Comparison of ENCODE assay signal across 9 cellular contexts in the genomic region with DNA sequence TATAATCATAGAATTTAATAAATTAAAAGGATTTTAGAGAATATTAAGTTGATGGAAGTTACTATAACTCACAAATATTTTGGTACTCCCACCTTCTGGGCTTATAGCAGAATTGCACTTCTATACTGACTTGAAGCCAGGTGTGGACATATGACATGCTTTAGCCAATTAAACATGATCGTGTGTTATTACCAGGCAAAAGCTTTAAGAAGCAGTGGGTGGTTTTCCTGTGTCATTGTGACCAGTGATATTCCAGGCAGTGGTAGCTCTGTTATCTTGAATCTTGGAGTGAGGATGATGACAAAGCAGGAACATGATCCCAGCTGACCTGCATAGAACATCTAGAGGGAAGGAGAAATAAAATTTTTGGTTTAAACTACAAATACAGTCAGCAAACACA.
DNase-seq lines count a peak whose midpoint lies in the region; ATAC-seq, FAIRE-seq and TF ChIP-seq lines count a peak whose summit lies in the region.
"Had no signal": no experiment of that assay in that cellular context is flagged by ENCODE, and none has a peak within 500 bp of the region (broad histone marks: within the 10 kb centered on the region; RNA-seq: fewer than 3 reads in every experiment).

No MANE protein-coding gene starts in this region.

- H3K9me1 ChIP-seq in IMR-90 (ENCODE audit: insufficient read depth, low read length) (no peaks in the 10 kb centered on the region), K562 (ENCODE audit: control insufficient read depth, insufficient read depth, low read length) (no peaks in the 10 kb centered on the region)

- TF ChIP-seq POLR2A in IMR-90 (IDR thresholded peaks at IDR 0.05; ENCODE audit: low read depth, low read length): no peak
- no peak for TF ChIP-seq POLR2A in K562 (conservative IDR thresholded peaks at IDR 0.05)

- H3K9me3 Mint-ChIP-seq in nephron progenitor cell (no peaks in the 10 kb centered on the region), T-cell (no peaks in the 10 kb centered on the region)

- peak; percentile 89 for FAIRE-seq in K562 (lab: Jason Lieb, UNC)

- H3K27ac Mint-ChIP-seq in nephron progenitor cell (no peak overlapping the region), T-cell (no peak overlapping the region)

- H3K79me1 ChIP-seq in IMR-90 (ENCODE audit: low read depth in 1 of 2, low read length in 2 of 2): no peaks in the 10 kb centered on the region

- H3K27ac ChIP-seq in IMR-90 (ENCODE audit: insufficient read depth, low read length) (no peak overlapping the region), K562 (ENCODE audit: extremely low read depth, low read depth, low read length) (peak overlapping the region; percentile 58; the same call in 2 of the 3 replicates)
- H3K27ac ChIP-seq: BLaER1 treated with 17β-estradiol and CSF1 and Interleukin-3, amounts not matched to agents 10 nM and 100 nM had no signal

- H2AK5ac ChIP-seq in IMR-90 (ENCODE audit: low read depth, low read length): no peak overlapping the region

- 0 out of 2 replicates have a peak overlapping the region, but pooled peaks have one; percentile 11 for H3K23ac ChIP-seq in IMR-90 (ENCODE audit: low read depth, low read length)

- no peaks in the 10 kb centered on the region for H3K36me3 ChIP-seq in IMR-90 (ENCODE audit: control insufficient read depth, insufficient read depth, low read length)
- H3K36me3 ChIP-seq in K562 (ENCODE audit: control insufficient read depth, insufficient read depth, low read length): no peaks in the 10 kb centered on the region
- H3K36me3 ChIP-seq: BLaER1 treated with 17β-estradiol and CSF1 and Interleukin-3, amounts not matched to agents 10 nM and 100 nM had no signal

- H3K4ac ChIP-seq in IMR-90 (ENCODE audit: low read depth, low read length): no peak overlapping the region

- in situ Hi-C loops in IMR-90 (cut with MboI; ENCODE audit: low sequenced_read_pairs): no loop called here
- in situ Hi-C loops in K562 (cut with MboI): loop anchor here (5.0 kb wide), 1 partner anchor 81 kb away; no protein-coding TSS in a partner anchor

- no peak overlapping the region; the same call in 1 of the 2 replicates for H4K91ac ChIP-seq in IMR-90 (ENCODE audit: insufficient read depth, low read depth, low read length)

- no peak overlapping the region for H4K8ac ChIP-seq in IMR-90 (ENCODE audit: low read depth in 2 of 2, low read length in 2 of 2)

- H4K5ac ChIP-seq in IMR-90 (ENCODE audit: low read depth, low read length): no peak overlapping the region

- H3K27me3 Mint-ChIP-seq in nephron progenitor cell (ENCODE audit: low read depth, poor library complexity) (no peaks in the 10 kb centered on the region), T-cell (peaks cover 0 to 4% of the 10 kb centered on the region in 2 donors)

- TF ChIP-seq EP300 in K562 (IDR thresholded peaks at IDR 0.05; ENCODE audit: low read length): peak; percentile 80

- no CpG with 5 or more reads among the region's 1 CpG for WGBS in IMR-90 (ENCODE audit: extremely low coverage in 2 of 2, insufficient read length in 1 of 2), 2 experiments
- WGBS in K562 (ENCODE audit: insufficient coverage, low coverage, missing lambda C conversion rate): 0% methylated on average over 1 of the region's 1 CpG

- H3K9ac ChIP-seq in IMR-90 (ENCODE audit: low read depth, low read length) (no peak overlapping the region), K562 (ENCODE audit: insufficient read depth in 1 of 2, low read depth in 2 of 2, low read length in 2 of 2) (no peak overlapping the region)
- H3K9ac ChIP-seq: BLaER1 treated with 17β-estradiol and CSF1 and Interleukin-3, amounts not matched to agents 10 nM and 100 nM had no signal

- H3K27me3 ChIP-seq in IMR-90 (ENCODE audit: control insufficient read depth, insufficient read depth, low read length) (no peaks in the 10 kb centered on the region), K562 (ENCODE audit: control insufficient read depth in 2 of 2, insufficient read depth in 2 of 2, low read length in 2 of 2) (no peaks in the 10 kb centered on the region)
- H3K27me3 ChIP-seq: BLaER1 treated with 17β-estradiol and CSF1 and Interleukin-3, amounts not matched to agents 10 nM and 100 nM had no signal

- no peak overlapping the region for H3K4me2 ChIP-seq in IMR-90 (ENCODE audit: low read depth, low read length)
- H3K4me2 ChIP-seq in K562 (ENCODE audit: insufficient read depth, low read length): peak overlapping the region; percentile 37

- DNase-seq in NCI-H1436 treated with DMSO at 0.1 percent for 48 hours (lab: John Stamatoyannopoulos, UW): peak; percentile 9
- DNase-seq in NCI-H1436 (lab: John Stamatoyannopoulos, UW): no peak
- peak; percentile 35 for DNase-seq in IMR-90
- peak in 3 of 4 experiments; percentile 16 to 71 (median 66) for DNase-seq in K562 (ENCODE audit: extremely low read depth in 1 of 4, low spot score in 3 of 4)
- DNase-seq in nephron progenitor cell: no peak
- no peak for DNase-seq in T-cell
- no peak for DNase-seq in mesenteric fat pad (ENCODE audit: low spot score)

- POLR2A ChIA-PET in IMR-90 (lab: Charles Lee; ENCODE audit: unreplicated experiment) (no interaction called here), K562 (lab: Yijun Ruan, JAX) (interaction anchor here (0.6 to 1.3 kb wide), 2 partner anchors 8 to 371 kb away, joined by 4 read pairs; a partner anchor contains a TSS), T-cell (lab: Charles Lee) (interaction anchor here in 1 of 2 donors (0.6 kb wide), 1 partner anchor 569 kb away, joined by 3 read pairs; no protein-coding TSS in a partner anchor)

- H3K4me3 ChIP-seq in IMR-90 (ENCODE audit: insufficient read depth, low read depth, low read length) (no peak overlapping the region), K562 (no peak overlapping the region)
- H3K4me3 ChIP-seq: BLaER1 treated with 17β-estradiol and CSF1 and Interleukin-3, amounts not matched to agents 10 nM and 100 nM had no signal

- no peak overlapping the region for H3K18ac ChIP-seq in IMR-90 (ENCODE audit: low read depth, low read length)

- no peak overlapping the region for H2AK9ac ChIP-seq in IMR-90 (replicated peaks; ENCODE audit: low read depth, low read length, poor library complexity)

- no peaks in the 10 kb centered on the region for H3K4me1 ChIP-seq in IMR-90 (ENCODE audit: control insufficient read depth, insufficient read depth, low read length)
- H3K4me1 ChIP-seq in K562 (replicated peaks in 1 of 2; ENCODE audit: control insufficient read depth in 2 of 2, insufficient read depth in 2 of 2, low read length in 2 of 2): peaks cover 0 to 16% of the 10 kb centered on the region in 2 experiments; a peak in 2 of 5 replicates

- BruUV-seq in IMR-90 (replicated peaks; lab: Mats Ljungman, UMichigan): no TSS peak
- no TSS peak for BruUV-seq in K562 (replicated peaks; lab: Mats Ljungman, UMichigan)

- H2AFZ ChIP-seq in IMR-90 (replicated peaks; ENCODE audit: low read length, poor library complexity): no peak overlapping the region
- H2AFZ ChIP-seq in K562 (ENCODE audit: low read depth, low read length): peak overlapping the region; percentile 61

- H3K4me3 Mint-ChIP-seq in nephron progenitor cell: no peak overlapping the region
- H3K4me3 Mint-ChIP-seq in T-cell: no peak overlapping the region

- intact Hi-C loops in IMR-90 (cut with micrococcal nuclease) (no loop called here), K562 (cut with micrococcal nuclease) (no loop called here)

- H2BK20ac ChIP-seq in IMR-90 (ENCODE audit: low read depth, low read length): 0 out of 2 replicates have a peak overlapping the region, but pooled peaks have one; percentile 1

- H3K79me2 ChIP-seq in K562 (ENCODE audit: control insufficient read depth, insufficient read depth, low read length): no peaks in the 10 kb centered on the region

- dilution Hi-C loops in IMR-90 (cut with HindIII; ENCODE audit: low sequenced_read_pairs, unreplicated experiment): no loop called here

- ATAC-seq in IMR-90 (ENCODE audit: low read depth): peak; percentile 17; the same call in 1 of the 2 replicates
- peak; percentile 91 for ATAC-seq in K562
- ATAC-seq in GM18517 (IDR thresholded peaks at IDR 0.05; ENCODE audit: unreplicated experiment): no peak
- ATAC-seq in T-cell (replicated peaks in 1 of 4): no peak

- CTCF ChIA-PET in IMR-90 (lab: Yijun Ruan, JAX) (interaction anchor here (1.3 kb wide), 1 partner anchor 11 kb away, joined by 4 read pairs; no protein-coding TSS in a partner anchor), K562 (lab: Yijun Ruan, JAX; ENCODE audit: low intra/inter-chr PET ratio) (no interaction called here), T-cell (lab: Charles Lee) (no interaction called here)

- H4K20me1 ChIP-seq in IMR-90 (ENCODE audit: insufficient read depth, low read length): no peaks in the 10 kb centered on the region
- H4K20me1 ChIP-seq in K562 (replicated peaks; ENCODE audit: control insufficient read depth, insufficient read depth, low read length): no peaks in the 10 kb centered on the region
- H4K20me1 ChIP-seq: BLaER1 treated with 17β-estradiol and CSF1 and Interleukin-3, amounts not matched to agents 10 nM and 100 nM had no signal

- no peak overlapping the region for H3K56ac ChIP-seq in IMR-90 (ENCODE audit: extremely low read depth, insufficient read depth, low read length)

- no peak overlapping the region for H2BK120ac ChIP-seq in IMR-90 (ENCODE audit: low read depth, low read length)

- TF ChIP-seq RAD21 in IMR-90 (IDR thresholded peaks at IDR 0.05; ENCODE audit: low read length) (peak; percentile 20; the same call in 1 of the 2 replicates), K562 (CRISPR knock-in tag; conservative IDR thresholded peaks at IDR 0.05 in 1 of 2, IDR thresholded peaks at IDR 0.05 in 1 of 2) (peak; percentile 34 to 46; a peak in 3 of 4 replicates)

- H3K36me3 Mint-ChIP-seq in nephron progenitor cell (ENCODE audit: low read depth): no peaks in the 10 kb centered on the region
- no peaks in the 10 kb centered on the region for H3K36me3 Mint-ChIP-seq in T-cell

- H3K4me1 Mint-ChIP-seq in nephron progenitor cell: no peaks in the 10 kb centered on the region
- peaks cover 0 to 2% (median 0%) of the 10 kb centered on the region in 3 donors for H3K4me1 Mint-ChIP-seq in T-cell

- TF ChIP-seq CTCF in IMR-90 (conservative IDR thresholded peaks at IDR 0.05; ENCODE audit: low read depth, low read length): peak; percentile 12; the same call in 1 of the 2 replicates
- peak in 2 of 3 experiments; percentile 40 to 46; a peak in 4 of 6 replicates for TF ChIP-seq CTCF in K562 (IDR thresholded peaks at IDR 0.05 in 2 of 3, conservative IDR thresholded peaks at IDR 0.05 in 1 of 3; ENCODE audit: insufficient read depth in 2 of 3, low read depth in 1 of 3, low read length in 3 of 3)
- TF ChIP-seq CTCF in nephron progenitor cell (IDR thresholded peaks at IDR 0.05): peak; percentile 10

- no peak overlapping the region; the same call in 2 of the 3 replicates for H2BK15ac ChIP-seq in IMR-90 (ENCODE audit: low read depth, low read length)

- H3K9me3 ChIP-seq in IMR-90 (ENCODE audit: control insufficient read depth, insufficient read depth, low read length) (no peaks in the 10 kb centered on the region), K562 (replicated peaks; ENCODE audit: control insufficient read depth, insufficient read depth, low read depth, low read length) (no peaks in the 10 kb centered on the region)
- H3K9me3 ChIP-seq: BLaER1 treated with 17β-estradiol and CSF1 and Interleukin-3, amounts not matched to agents 10 nM and 100 nM had no signal

- H3K14ac ChIP-seq in IMR-90 (replicated peaks; ENCODE audit: low read depth, low read length): no peak overlapping the region

- no peak overlapping the region for H2BK5ac ChIP-seq in IMR-90 (ENCODE audit: low read depth, low read length, poor library complexity, severe bottlenecking)

Comparison
In these comparisons a context has a peak if more than half of its experiments do, and no peak if none do; other contexts are left out.
1. DNase-seq: peak in NCI-H1436 treated with DMSO at 0.1 percent for 48 hours (single experiment), IMR-90 (single experiment) and K562 (3 of 4); none in NCI-H1436 (single experiment), nephron progenitor cell (single experiment), T-cell (0 of 34) and mesenteric fat pad (single experiment).
2. ATAC-seq: peak in IMR-90 (single experiment) and K562 (single experiment); none in GM18517 (single experiment) and T-cell (0 of 4).
3. Peak in every context shown above with its lines, with median percentiles within 50 percentile points of each other: CTCF ChIP-seq.